Comparison of ENCODE assay signal across 9 cellular contexts in the genomic region with DNA sequence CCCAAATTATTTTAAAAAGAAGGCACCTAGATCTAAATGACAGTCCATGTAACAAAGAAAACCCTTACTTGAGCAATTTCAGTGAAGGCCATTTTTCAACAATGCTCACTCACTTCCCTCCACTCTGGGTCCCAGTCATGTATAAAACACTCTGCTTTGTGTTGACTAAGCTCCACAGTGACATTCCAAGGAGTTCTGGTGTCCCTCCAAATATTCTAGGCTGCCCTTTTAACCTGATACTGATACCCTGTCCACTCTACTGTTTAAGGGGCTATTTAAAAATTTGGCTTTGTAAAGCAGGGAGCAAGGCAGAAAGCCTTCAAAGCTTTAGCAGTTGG.
DNase-seq lines count a peak whose midpoint lies in the region; ATAC-seq and TF ChIP-seq lines count a peak whose summit lies in the region.
"Had no signal": no experiment of that assay in that cellular context is flagged by ENCODE, and none has a peak within 500 bp of the region (broad histone marks: within the 10 kb centered on the region; RNA-seq: fewer than 3 reads in every experiment).

No MANE protein-coding gene starts in this region.

- H3K36me3 ChIP-seq in thoracic aorta: peaks cover 3% of the 10 kb centered on the region
- H3K36me3 ChIP-seq in upper lobe of left lung: no peaks in the 10 kb centered on the region

- peaks cover 24% of the 10 kb centered on the region for H3K27me3 Mint-ChIP-seq in activated T-cell treated with anti-CD3 and anti-CD28 coated beads, Interleukin-2, amount 50 U/mL, for 72 hours (ENCODE audit: low read depth)

- TF ChIP-seq CTCF in coronary artery (IDR thresholded peaks at IDR 0.05) (no peak), thoracic aorta (IDR thresholded peaks at IDR 0.05) (no peak), upper lobe of left lung (IDR thresholded peaks at IDR 0.05) (no peak)

- TF ChIP-seq EP300 in upper lobe of left lung (IDR thresholded peaks at IDR 0.05): no peak

- H3K4me1 Mint-ChIP-seq in activated T-cell treated with anti-CD3 and anti-CD28 coated beads, Interleukin-2, amount 50 U/mL, for 72 hours (ENCODE audit: low read depth): peaks cover 2% of the 10 kb centered on the region

- H3K27me3 ChIP-seq in thoracic aorta (replicated peaks; ENCODE audit: insufficient read depth) (no peaks in the 10 kb centered on the region), upper lobe of left lung (no peaks in the 10 kb centered on the region)

- no peaks in the 10 kb centered on the region for H3K9me3 Mint-ChIP-seq in activated T-cell treated with anti-CD3 and anti-CD28 coated beads, Interleukin-2, amount 50 U/mL, for 72 hours

- H3K9me3 ChIP-seq in thoracic aorta (no peaks in the 10 kb centered on the region), upper lobe of left lung (no peaks in the 10 kb centered on the region)

- H3K27ac Mint-ChIP-seq in activated T-cell treated with anti-CD3 and anti-CD28 coated beads, Interleukin-2, amount 50 U/mL, for 72 hours: no peak overlapping the region

- ATAC-seq in GM21381 (IDR thresholded peaks at IDR 0.05; ENCODE audit: unreplicated experiment) (peak; percentile 8), HG03159 (IDR thresholded peaks at IDR 0.05; ENCODE audit: unreplicated experiment) (peak; percentile 23), thoracic aorta (ENCODE audit: insufficient number of reproducible peaks, low FRiP score, low read depth) (no peak), upper lobe of left lung (ENCODE audit: low FRiP score in 2 of 2) (no peak)
- ATAC-seq in activated T-cell treated with anti-CD3 and anti-CD28 coated beads, Interleukin-2, amount 50 U/mL, for 72 hours (replicated peaks in 1 of 2): no peak

- H3K4me3 Mint-ChIP-seq in activated T-cell treated with anti-CD3 and anti-CD28 coated beads, Interleukin-2, amount 50 U/mL, for 72 hours: no peak overlapping the region

- no peak for TF ChIP-seq POLR2A in upper lobe of left lung (IDR thresholded peaks at IDR 0.05)

- H3K4me3 ChIP-seq in coronary artery: no peak overlapping the region
- H3K4me3 ChIP-seq in thoracic aorta: no peak overlapping the region
- no peak overlapping the region for H3K4me3 ChIP-seq in upper lobe of left lung

- no peaks in the 10 kb centered on the region for H3K36me3 Mint-ChIP-seq in activated T-cell treated with anti-CD3 and anti-CD28 coated beads, Interleukin-2, amount 50 U/mL, for 72 hours (ENCODE audit: insufficient read depth in 2 of 2)

- H3K4me1 ChIP-seq in thoracic aorta (ENCODE audit: control insufficient read depth in 1 of 2, low read depth in 2 of 2): peaks cover 17 to 70% of the 10 kb centered on the region in 2 donors
- peaks cover 11 to 28% (median 14%) of the 10 kb centered on the region in 4 donors for H3K4me1 ChIP-seq in upper lobe of left lung

- H3K27ac ChIP-seq in coronary artery (peak overlapping the region; percentile 65 to 66), thoracic aorta (peak overlapping the region; percentile 68 to 70), upper lobe of left lung (peak overlapping the region in 2 of 4 donors; percentile 28 to 38)
- H3K27ac ChIP-seq: HL-60 had no signal

- DNase-seq in coronary artery (ENCODE audit: low spot score) (no peak), thoracic aorta (ENCODE audit: low spot score) (no peak), upper lobe of left lung (no peak), D341Med (ENCODE audit: low spot score) (no peak), HT-29 (ENCODE audit: low spot score) (no peak)
- no peak for DNase-seq in activated T-cell treated with anti-CD3 and anti-CD28 coated beads, Interleukin-2, amount 50 U/mL, for 72 hours

Comparison
In these comparisons a context has a peak if more than half of its experiments do, and no peak if none do; other contexts are left out.
1. ATAC-seq: peak in GM21381 (single experiment) and HG03159 (single experiment); none in thoracic aorta (single experiment), activated T-cell treated with anti-CD3 and anti-CD28 coated beads, Interleukin-2, amount 50 U/mL, for 72 hours (0 of 2) and upper lobe of left lung (0 of 2).